Comparison of ENCODE assay signal across 1 cellular context in the genomic region with DNA sequence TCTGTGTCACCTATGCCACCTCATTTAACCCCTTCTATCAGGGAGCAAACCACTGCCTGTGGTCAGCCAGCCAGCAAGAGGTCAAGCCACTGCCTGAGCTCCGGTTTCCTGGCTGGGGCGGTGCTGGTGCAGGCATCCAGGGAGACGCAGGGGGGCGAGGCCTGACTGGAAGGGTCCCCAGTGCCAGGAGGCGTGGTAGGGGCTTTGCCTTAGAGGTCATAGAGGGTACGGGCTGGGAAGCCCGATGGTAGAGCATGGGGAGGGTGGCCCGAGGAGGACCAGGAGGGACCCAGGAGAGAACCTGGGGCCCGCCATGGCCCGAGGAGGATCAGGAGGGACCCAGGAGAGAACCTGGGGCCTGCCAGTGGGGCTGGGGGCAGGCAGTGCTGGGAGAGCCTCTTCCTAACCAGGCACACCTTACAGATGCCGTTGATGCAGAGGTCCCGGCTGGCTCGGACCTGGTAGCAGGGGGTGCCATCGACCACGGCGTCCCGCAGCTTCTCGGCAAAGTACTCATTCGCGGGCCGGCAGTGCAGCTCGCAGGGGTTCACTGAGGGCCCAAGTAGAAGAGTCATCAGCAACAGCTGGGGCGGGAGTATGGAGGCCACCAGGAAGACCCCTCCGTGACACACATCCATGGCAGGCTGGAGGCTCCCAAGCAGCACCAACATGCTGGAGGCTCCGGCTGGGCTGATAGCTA. TPM values are rescaled to one million over a fixed set of nuclear protein-coding genes. Genes with fewer than 3 reads are reported as not detected.
"Had no signal": no experiment of that assay in that cellular context is flagged by ENCODE, and none has a peak within 500 bp of the region (broad histone marks: within the 10 kb centered on the region; RNA-seq: fewer than 3 reads in every experiment).

No MANE protein-coding gene starts in this region.

RNA-seq across cellular contexts. Expression of a gene that starts 37.4 kb away (rescaled TPM):
- polyA plus RNA-seq: naive thymus-derived CD8-positive, alpha-beta T cell had no signal
